2 cellular contexts compared by ENCODE assay signal in the genomic region with DNA sequence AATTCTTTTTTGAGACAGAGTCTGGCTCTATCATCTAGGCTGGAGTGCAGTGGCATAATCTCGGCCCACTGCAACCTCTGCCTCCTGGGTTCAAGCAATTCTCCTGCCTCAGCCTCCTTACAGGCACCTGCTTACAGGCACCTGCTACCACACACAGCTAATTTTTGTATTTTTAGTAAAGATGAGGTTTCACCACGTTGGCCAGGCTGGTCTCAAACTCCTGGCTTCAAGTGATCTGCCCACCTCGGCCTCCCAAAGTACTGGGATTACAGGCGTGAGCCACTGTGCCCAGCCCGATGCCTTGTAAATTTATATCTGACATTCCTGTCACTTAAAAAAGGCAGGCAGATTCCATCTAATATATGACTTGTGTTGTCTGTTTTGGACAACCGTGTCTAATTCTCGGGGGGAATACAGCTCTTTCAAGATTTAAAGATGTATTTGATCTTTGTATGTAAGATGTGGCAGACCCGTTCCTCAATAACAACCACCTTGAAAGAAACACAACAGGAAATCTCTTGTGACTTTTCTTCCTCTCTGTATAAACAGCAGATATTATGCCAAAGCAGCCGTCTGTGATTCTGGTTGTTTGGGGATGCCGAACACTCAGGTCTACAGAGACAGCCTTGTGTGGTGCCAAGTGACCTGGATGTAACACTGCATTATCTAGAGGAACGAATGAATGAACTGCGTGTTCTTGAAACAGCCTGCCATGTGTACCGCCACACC.
TF ChIP-seq lines count a peak whose summit lies in the region.

No MANE protein-coding gene starts in this region.

TF ChIP-seq in HEK293, 187 proteins besides CTCF, POLR2A, EP300 and RAD21:
- TF ChIP-seq, protein P1, sequence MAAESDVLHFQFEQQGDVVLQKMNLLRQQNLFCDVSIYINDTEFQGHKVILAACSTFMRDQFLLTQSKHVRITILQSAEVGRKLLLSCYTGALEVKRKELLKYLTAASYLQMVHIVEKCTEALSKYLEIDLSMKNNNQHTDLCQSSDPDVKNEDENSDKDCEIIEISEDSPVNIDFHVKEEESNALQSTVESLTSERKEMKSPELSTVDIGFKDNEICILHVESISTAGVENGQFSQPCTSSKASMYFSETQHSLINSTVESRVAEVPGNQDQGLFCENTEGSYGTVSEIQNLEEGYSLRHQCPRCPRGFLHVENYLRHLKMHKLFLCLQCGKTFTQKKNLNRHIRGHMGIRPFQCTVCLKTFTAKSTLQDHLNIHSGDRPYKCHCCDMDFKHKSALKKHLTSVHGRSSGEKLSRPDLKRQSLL (tag by site-specific recombination; IDR thresholded peaks at IDR 0.05): 0 out of 2 replicates have a peak, but pooled peaks have one; percentile 19

TF ChIP-seq in K562, 482 proteins besides CTCF, POLR2A, EP300 and RAD21:
- peak; percentile 15 for TF ChIP-seq ZFP36 (IDR thresholded peaks at IDR 0.05; ENCODE audit: low read depth, low read length, partially characterized antibody)
- 0 out of 2 replicates have a peak, but pooled peaks have one; percentile 5 for TF ChIP-seq ESRRA (IDR thresholded peaks at IDR 0.05; ENCODE audit: borderline replicate concordance, low read depth)
